In the genomic region with DNA sequence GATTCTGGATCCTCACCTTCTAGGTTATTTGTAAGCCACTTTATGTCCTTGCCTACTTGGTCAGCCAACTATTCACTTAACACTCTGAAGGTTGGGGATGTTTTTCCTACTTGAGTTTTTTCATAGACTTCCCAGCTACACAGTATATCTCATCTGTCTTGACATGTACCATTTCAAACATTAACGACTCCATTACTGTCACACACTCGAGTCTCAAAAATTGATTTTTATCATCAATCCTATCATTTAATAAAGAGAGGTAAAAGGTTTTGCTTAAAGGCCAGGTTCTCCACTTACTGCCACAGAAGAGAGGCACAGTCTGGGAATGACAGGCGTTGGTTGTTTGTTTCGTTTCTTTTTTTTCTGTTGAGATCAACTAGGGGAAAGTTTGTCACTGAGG, we compare ENCODE assay signal across 21 cellular contexts. TPM values are rescaled to one million over a fixed set of nuclear protein-coding genes. Genes with fewer than 3 reads are reported as not detected.
DNase-seq lines count a peak whose midpoint lies in the region; ATAC-seq, FAIRE-seq and TF ChIP-seq lines count a peak whose summit lies in the region.
"Had no signal": no experiment of that assay in that cellular context is flagged by ENCODE, and none has a peak within 500 bp of the region (broad histone marks: within the 10 kb centered on the region; RNA-seq: fewer than 3 reads in every experiment).

No MANE protein-coding gene starts in this region.

- no peak for TF ChIP-seq POLR2A in A549 (IDR thresholded peaks at IDR 0.05; ENCODE audit: low read length)
- no peak for TF ChIP-seq POLR2A in gastroesophageal sphincter (IDR thresholded peaks at IDR 0.05)

- CTCF ChIA-PET in A549 (lab: Yijun Ruan, JAX) = interaction anchor here (1.3 to 2.0 kb wide), 2 partner anchors 68 kb away, joined by 5 to 8 read pairs; no protein-coding TSS in a partner anchor

- no peak overlapping the region for H3K4me3 ChIP-seq in A549
- no peak overlapping the region for H3K4me3 ChIP-seq in gastroesophageal sphincter
- H3K4me3 ChIP-seq: BLaER1, HAP-1 had no signal

- peaks cover 0 to 24% of the 10 kb centered on the region in 2 donors for H3K36me3 ChIP-seq in gastroesophageal sphincter
- H3K36me3 ChIP-seq: BLaER1, HAP-1 had no signal

- H3K27me3 ChIP-seq in gastroesophageal sphincter = no peaks in the 10 kb centered on the region
- H3K27me3 ChIP-seq: BLaER1 had no signal

- H3K27ac Mint-ChIP-seq in HFFc6 = peak overlapping the region; percentile 80
- H3K27ac Mint-ChIP-seq: CD4-positive, CD25-positive, alpha-beta regulatory T cell; CD8-positive, alpha-beta T cell had no signal

- FAIRE-seq in A549 (lab: Jason Lieb, UNC) = peak; percentile 84
- FAIRE-seq: G401.6, GM12892, H54 had no signal

- H3K9me3 ChIP-seq in A549 (no peaks in the 10 kb centered on the region), gastroesophageal sphincter (no peaks in the 10 kb centered on the region)
- H3K9me3 ChIP-seq: BLaER1, Caco-2, HAP-1 had no signal

- H3K4me1 Mint-ChIP-seq in HFFc6 (ENCODE audit: low read depth) = peaks cover 21% of the 10 kb centered on the region
- H3K4me1 Mint-ChIP-seq: CD4-positive, CD25-positive, alpha-beta regulatory T cell had no signal

- TF ChIP-seq CTCF in A549 (IDR thresholded peaks at IDR 0.05) = no peak
- TF ChIP-seq CTCF in HFFc6 (IDR thresholded peaks at IDR 0.05) = no peak
- TF ChIP-seq CTCF in gastroesophageal sphincter (IDR thresholded peaks at IDR 0.05) = no peak

- WGBS in A549 (ENCODE audit: missing lambda C conversion rate) = 57% methylated on average over 4 of the region's 4 CpGs
- WGBS in gastroesophageal sphincter (ENCODE audit: low coverage in 1 of 2), 2 donors = 75% methylated on average over 4 of the region's 4 CpGs

- H3K4me3 Mint-ChIP-seq in HFFc6 = no peak overlapping the region; the same call in 1 of the 2 replicates
- H3K4me3 Mint-ChIP-seq: CD4-positive, CD25-positive, alpha-beta regulatory T cell; CD8-positive, alpha-beta T cell had no signal

- POLR2A ChIA-PET in A549 (lab: Yijun Ruan, JAX) = no interaction called here

- H3K27me3 Mint-ChIP-seq in HFFc6 (ENCODE audit: insufficient read depth) = peaks cover 3% of the 10 kb centered on the region
- H3K27me3 Mint-ChIP-seq: CD4-positive, CD25-positive, alpha-beta regulatory T cell had no signal

- H3K4me2 ChIP-seq in A549 = no peak overlapping the region
- H3K4me2 ChIP-seq: BLaER1 had no signal

- H3K4me1 ChIP-seq in A549 = no peaks in the 10 kb centered on the region
- no peaks in the 10 kb centered on the region for H3K4me1 ChIP-seq in gastroesophageal sphincter
- H3K4me1 ChIP-seq: BLaER1, Caco-2, HAP-1 had no signal

- ATAC-seq in A549 = no peak
- no peak for ATAC-seq in gastroesophageal sphincter
- ATAC-seq: CD8-positive, alpha-beta T cell had no signal

- TF ChIP-seq EP300 in A549 (IDR thresholded peaks at IDR 0.05) (no peak), gastroesophageal sphincter (IDR thresholded peaks at IDR 0.05) (no peak)

- no peak overlapping the region for H3K27ac ChIP-seq in A549
- H3K27ac ChIP-seq in angular gyrus (ENCODE audit: low read depth, low read length) = peak overlapping the region; percentile 22
- peak overlapping the region; percentile 21 for H3K27ac ChIP-seq in cingulate gyrus (ENCODE audit: low read depth, low read length)
- H3K27ac ChIP-seq in gastroesophageal sphincter = no peak overlapping the region
- H3K27ac ChIP-seq: BLaER1, C4-2B had no signal

- H3K36me3 Mint-ChIP-seq in HFFc6 (ENCODE audit: low read depth) = peaks cover 42% of the 10 kb centered on the region
- H3K36me3 Mint-ChIP-seq: CD4-positive, CD25-positive, alpha-beta regulatory T cell; CD8-positive, alpha-beta T cell had no signal

- H3K9me3 Mint-ChIP-seq in HFFc6 = no peaks in the 10 kb centered on the region
- H3K9me3 Mint-ChIP-seq: CD8-positive, alpha-beta T cell had no signal

- TF ChIP-seq RAD21 in A549 (conservative IDR thresholded peaks at IDR 0.05 in 1 of 2, IDR thresholded peaks at IDR 0.05 in 1 of 2) = no peak

- DNase-seq in A549 (ENCODE audit: low read depth in 1 of 2, low spot score in 1 of 2) (no peak), HFFc6 (no peak), hippocampal formation (lab: John Stamatoyannopoulos, UW) (no peak), NCI-H524 treated with DMSO at 0.1 percent for 48 hours (lab: John Stamatoyannopoulos, UW) (no peak)
- DNase-seq: 8988T; Caco-2; CD4-positive, CD25-positive, alpha-beta regulatory T cell; CD8-positive, alpha-beta T cell; DMS153; DND-41; GOT3 had no signal

TF ChIP-seq in A549, 52 proteins besides CTCF, POLR2A, EP300 and RAD21:
- TF ChIP-seq HOXB5 (CRISPR knock-in tag; IDR thresholded peaks at IDR 0.05) (no peak), NR3C1 (IDR thresholded peaks at IDR 0.05) (no peak), EHF (CRISPR knock-in tag; IDR thresholded peaks at IDR 0.05) (no peak)

RNA-seq across cellular contexts. Expression of gene LAMP5, which starts 38.2 kb away (rescaled TPM):
- polyA plus RNA-seq in A549 (2011; rRNA removed) (0.04 and 0.13 TPM in 2 replicates), A549 (2017; fragmentation: RNase III; extraction: RNeasy Plus Mini Kit Qiagen cat#74134 plus additional on column Dnase treatment) (0.04 to 0.12 TPM in 2 of 3 replicates, not detected in the other)
- polyA plus RNA-seq in A549 (2012; cell fraction: cytosol; rRNA removed) = not detected in 2 replicates
- 0.13 and 0.17 TPM in 2 replicates for polyA plus RNA-seq in A549 (2012; cell fraction: nucleus; rRNA removed)
- polyA minus RNA-seq in A549 (2011; rRNA and poly(A)+ RNA removed) = 0.08 TPM in 1 of 2 replicates, not detected in the other
- not detected for total RNA-seq in HFFc6 (2021; fragmentation: NEBNext Ultra II Directional; extraction: Animal tissue kit (Norgen Biotek cat#: 25700))
- not detected for total RNA-seq in gastroesophageal sphincter
- total RNA-seq: A673; Caco-2; CD4-positive, CD25-positive, alpha-beta regulatory T cell; CD8-positive, alpha-beta T cell had no signal
- polyA plus RNA-seq: CD4-positive, CD25-positive, alpha-beta regulatory T cell had no signal

Comparison
In these comparisons a context has a peak if more than half of its experiments do, and no peak if none do; other contexts are left out.
1. H3K27ac ChIP-seq: peak in angular gyrus (single experiment) and cingulate gyrus (single experiment); none in A549 (0 of 2) and gastroesophageal sphincter (0 of 4).